12 cellular contexts compared by ENCODE assay signal in the genomic region with DNA sequence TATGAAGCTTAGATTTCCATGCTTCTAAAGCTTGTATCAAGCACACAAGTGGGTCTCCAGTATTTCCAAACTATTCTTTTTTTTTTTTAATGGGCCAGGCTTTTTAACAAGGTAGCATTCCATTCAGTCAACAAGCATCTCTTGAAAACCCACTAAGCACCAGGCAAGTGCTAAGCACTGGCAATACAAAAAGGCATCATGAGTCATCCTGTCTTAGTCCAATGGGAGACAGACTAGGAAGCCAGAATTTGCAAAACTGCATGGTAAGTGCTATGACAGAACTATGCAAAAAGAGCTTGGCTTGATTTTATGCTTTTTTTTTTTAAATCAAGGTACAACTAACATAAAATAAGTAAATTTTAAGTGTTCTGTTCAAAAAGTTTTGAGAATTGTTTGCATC.
DNase-seq lines count a peak whose midpoint lies in the region; ATAC-seq and TF ChIP-seq lines count a peak whose summit lies in the region.
"Had no signal": no experiment of that assay in that cellular context is flagged by ENCODE, and none has a peak within 500 bp of the region (broad histone marks: within the 10 kb centered on the region; RNA-seq: fewer than 3 reads in every experiment).

No MANE protein-coding gene starts in this region.

- H3K4me1 ChIP-seq in ACC112 (ENCODE audit: control insufficient read depth, insufficient read depth, low read length, unreplicated experiment) (peaks cover 83% of the 10 kb centered on the region), HCT116 (ENCODE audit: control insufficient read depth in 1 of 2, insufficient read depth in 2 of 2, low read length in 2 of 2) (peaks cover 95 to 96% of the 10 kb centered on the region in 2 experiments), OCI-LY7 (ENCODE audit: insufficient read depth, low read length, poor library complexity, severe bottlenecking) (no peaks in the 10 kb centered on the region)

- peaks cover 88% of the 10 kb centered on the region for H3K79me2 ChIP-seq in ACC112 (ENCODE audit: control insufficient read depth, insufficient read depth, low read length, unreplicated experiment)
- peaks cover 86% of the 10 kb centered on the region for H3K79me2 ChIP-seq in HCT116 (ENCODE audit: insufficient read depth, low read length)
- no peaks in the 10 kb centered on the region for H3K79me2 ChIP-seq in OCI-LY7 (ENCODE audit: insufficient read depth, low read depth, low read length)

- no peak for TF ChIP-seq POLR2A in HCT116 (IDR thresholded peaks at IDR 0.05; ENCODE audit: borderline replicate concordance, extremely low read depth, insufficient read depth, insufficient read length)

- POLR2A ChIA-PET in HCT116 (lab: Charles Lee) (interaction anchor here (1.8 kb wide), 1 partner anchor 19 kb away, joined by 10 read pairs; no protein-coding TSS in a partner anchor), OCI-LY7 (lab: Charles Lee) (interaction anchor here (0.5 to 1.6 kb wide), 3 partner anchors 8 to 119 kb away, joined by 3 to 5 read pairs (median 5); no protein-coding TSS in a partner anchor)

- RAD21 ChIA-PET in HCT116 (lab: Charles Lee; ENCODE audit: low non-redundant PET in 1 of 2, low total read pairs in 2 of 2, uncharacterized antibody in 2 of 2, unreplicated experiment in 2 of 2), result no interaction called here

- DNase-seq in HCT116 (ENCODE audit: low read depth, low spot score) (no peak), astrocyte of the hippocampus (ENCODE audit: low read depth, low spot score) (peak; percentile 81), iris pigment epithelial cell (ENCODE audit: low read depth) (peak; percentile 84), Calu3 (no peak), OCI-LY7 (ENCODE audit: low spot score) (no peak)
- no peak for DNase-seq in stimulated activated naive CD8-positive, alpha-beta T cell treated with anti-CD3 and anti-CD28 coated beads, Interleukin-15, amount 100 ng/mL, for 72 hours
- DNase-seq: activated CD4-positive, alpha-beta T cell treated with anti-CD3 and anti-CD28 coated beads for 48 hours; activated gamma-delta T cell; NCI-H2171 had no signal

- TF ChIP-seq CTCF in HCT116 (IDR thresholded peaks at IDR 0.05 in 2 of 3, conservative IDR thresholded peaks at IDR 0.05 in 1 of 3; ENCODE audit: borderline replicate concordance in 1 of 3, insufficient read depth in 1 of 3, low read depth in 2 of 3, low read length in 2 of 3) (no peak), Calu3 (IDR thresholded peaks at IDR 0.05; ENCODE audit: unreplicated experiment) (no peak), OCI-LY7 (conservative IDR thresholded peaks at IDR 0.05; ENCODE audit: low read length) (no peak)

- no peaks in the 10 kb centered on the region for H3K9me2 ChIP-seq in HCT116 (ENCODE audit: insufficient read depth)
- no peaks in the 10 kb centered on the region for H3K9me2 ChIP-seq in OCI-LY7 (ENCODE audit: insufficient read depth, low read length)

- peaks cover 10% of the 10 kb centered on the region for H3K27me3 Mint-ChIP-seq in stimulated activated naive CD8-positive, alpha-beta T cell treated with anti-CD3 and anti-CD28 coated beads, Interleukin-15, amount 100 ng/mL, for 72 hours
- no peaks in the 10 kb centered on the region for H3K27me3 Mint-ChIP-seq in Calu3 (ENCODE audit: unreplicated experiment)

- no peaks in the 10 kb centered on the region for H3K9me3 ChIP-seq in HCT116 (ENCODE audit: control insufficient read depth in 1 of 2, insufficient read depth in 1 of 2, low read depth in 1 of 2, low read length in 2 of 2)
- no peaks in the 10 kb centered on the region for H3K9me3 ChIP-seq in OCI-LY7 (ENCODE audit: low read length)

- H3K4me3 ChIP-seq in ACC112 (ENCODE audit: low read depth, low read length), result no peak overlapping the region
- H3K4me3 ChIP-seq in HCT116 (replicated peaks in 1 of 2; ENCODE audit: low read depth in 1 of 2, low read length in 2 of 2), result no peak overlapping the region
- H3K4me3 ChIP-seq in OCI-LY7 (ENCODE audit: low read depth, low read length, poor library complexity, severe bottlenecking), result no peak overlapping the region

- H3K27me3 ChIP-seq in ACC112 (ENCODE audit: insufficient read depth, low read length) (no peaks in the 10 kb centered on the region), HCT116 (ENCODE audit: insufficient read depth, low read length) (no peaks in the 10 kb centered on the region)

- intact Hi-C loops in HCT116 (cut with micrococcal nuclease) (no loop called here), Calu3 (cut with micrococcal nuclease; ENCODE audit: unreplicated experiment) (no loop called here), OCI-LY7 (cut with micrococcal nuclease; ENCODE audit: unreplicated experiment) (no loop called here)

- ATAC-seq in HCT116 (peak; percentile 30; the same call in 1 of the 2 replicates), HG02623 (IDR thresholded peaks at IDR 0.05; ENCODE audit: unreplicated experiment) (no peak)
- ATAC-seq in stimulated activated naive CD8-positive, alpha-beta T cell treated with anti-CD3 and anti-CD28 coated beads, Interleukin-15, amount 100 ng/mL, for 72 hours, result no peak

- CTCF ChIA-PET in HCT116 (lab: Charles Lee) (interaction anchor here (1.6 kb wide), 1 partner anchor 12 kb away, joined by 6 read pairs; no protein-coding TSS in a partner anchor), Calu3 (lab: Charles Lee) (interaction anchor here (0.6 to 1.0 kb wide), 4 partner anchors 23 to 115 kb away, joined by 3 to 4 read pairs (median 3); no protein-coding TSS in a partner anchor), OCI-LY7 (lab: Charles Lee; ENCODE audit: unreplicated experiment) (no interaction called here)

- H2AFZ ChIP-seq in ACC112 (ENCODE audit: low read length, unreplicated experiment), result no peak overlapping the region
- no peak overlapping the region for H2AFZ ChIP-seq in HCT116 (ENCODE audit: low read depth, low read length, poor library complexity, severe bottlenecking)
- H2AFZ ChIP-seq in OCI-LY7 (ENCODE audit: low read length), result no peak overlapping the region

- H4K20me1 ChIP-seq in HCT116 (ENCODE audit: insufficient read depth) (no peaks in the 10 kb centered on the region), OCI-LY7 (ENCODE audit: insufficient read depth, low read length) (no peaks in the 10 kb centered on the region)

- H3K36me3 Mint-ChIP-seq in Calu3 (ENCODE audit: insufficient read depth, unreplicated experiment), result peaks cover 10% of the 10 kb centered on the region

- H3K4me2 ChIP-seq in HCT116 (ENCODE audit: low read length), result peak overlapping the region; percentile 79
- no peak overlapping the region for H3K4me2 ChIP-seq in OCI-LY7 (ENCODE audit: low read length)

- no peak for TF ChIP-seq RAD21 in HCT116 (IDR thresholded peaks at IDR 0.05; ENCODE audit: low read depth)

- H3K27ac ChIP-seq in ACC112 (ENCODE audit: low read depth, low read length) (peak overlapping the region; percentile 41), HCT116 (ENCODE audit: low read depth, low read length) (peak overlapping the region; percentile 97), OCI-LY7 (ENCODE audit: low read depth, low read length, poor library complexity, severe bottlenecking) (no peak overlapping the region)
- H3K27ac ChIP-seq: C4-2B had no signal

- BruUV-seq in HCT116 (replicated peaks; lab: Mats Ljungman, UMichigan), result no TSS peak
- no TSS peak for BruUV-seq in Calu3 (replicated peaks; lab: Mats Ljungman, UMichigan)
- no TSS peak for BruUV-seq in OCI-LY7 (replicated peaks; lab: Mats Ljungman, UMichigan)

- no peaks in the 10 kb centered on the region for H3K9me3 Mint-ChIP-seq in stimulated activated naive CD8-positive, alpha-beta T cell treated with anti-CD3 and anti-CD28 coated beads, Interleukin-15, amount 100 ng/mL, for 72 hours
- no peaks in the 10 kb centered on the region for H3K9me3 Mint-ChIP-seq in Calu3 (ENCODE audit: low read depth, unreplicated experiment)

- peaks cover 9% of the 10 kb centered on the region for H3K4me1 Mint-ChIP-seq in stimulated activated naive CD8-positive, alpha-beta T cell treated with anti-CD3 and anti-CD28 coated beads, Interleukin-15, amount 100 ng/mL, for 72 hours
- peaks cover 78% of the 10 kb centered on the region for H3K4me1 Mint-ChIP-seq in Calu3 (ENCODE audit: low read depth, unreplicated experiment)

- H3K4me3 Mint-ChIP-seq in stimulated activated naive CD8-positive, alpha-beta T cell treated with anti-CD3 and anti-CD28 coated beads, Interleukin-15, amount 100 ng/mL, for 72 hours, result no peak overlapping the region
- H3K4me3 Mint-ChIP-seq in Calu3 (ENCODE audit: low read depth, unreplicated experiment), result no peak overlapping the region

- peak overlapping the region; percentile 16 for H3K9ac ChIP-seq in HCT116 (ENCODE audit: low read length)

- no peaks in the 10 kb centered on the region for H3K36me3 ChIP-seq in ACC112 (ENCODE audit: insufficient read depth, low read length)
- no peaks in the 10 kb centered on the region for H3K36me3 ChIP-seq in HCT116 (ENCODE audit: control insufficient read depth in 1 of 2, insufficient read depth in 2 of 2, low read length in 2 of 2)
- H3K36me3 ChIP-seq in OCI-LY7 (ENCODE audit: insufficient read depth, low read length), result no peaks in the 10 kb centered on the region

- no peak overlapping the region for H3K27ac Mint-ChIP-seq in stimulated activated naive CD8-positive, alpha-beta T cell treated with anti-CD3 and anti-CD28 coated beads, Interleukin-15, amount 100 ng/mL, for 72 hours
- no peak overlapping the region for H3K27ac Mint-ChIP-seq in Calu3 (ENCODE audit: unreplicated experiment)

TF ChIP-seq in HCT116, 20 proteins besides CTCF, POLR2A, EP300 and RAD21:
- TF ChIP-seq SP1 (IDR thresholded peaks at IDR 0.05; ENCODE audit: low read depth) (peak; percentile 7; the same call in 1 of the 2 replicates), ZFX (IDR thresholded peaks at IDR 0.05) (no peak), SRF (IDR thresholded peaks at IDR 0.05; ENCODE audit: low read depth) (peak; percentile 31; the same call in 1 of the 2 replicates), EZH2 (IDR thresholded peaks at IDR 0.05) (no peak), EGR1 (IDR thresholded peaks at IDR 0.05; ENCODE audit: low read depth) (no peak), TCF7L2 (IDR thresholded peaks at IDR 0.05; ENCODE audit: borderline replicate concordance, extremely low read depth, insufficient read depth, insufficient read length) (no peak), EZH2phosphoT487 (IDR thresholded peaks at IDR 0.05; ENCODE audit: borderline replicate concordance) (no peak), ELF1 (IDR thresholded peaks at IDR 0.05; ENCODE audit: borderline replicate concordance, low read depth) (no peak), SIN3A (IDR thresholded peaks at IDR 0.05; ENCODE audit: low read depth) (no peak), FOSL1 (IDR thresholded peaks at IDR 0.05; ENCODE audit: low read depth) (peak; percentile 60), CBX3 (IDR thresholded peaks at IDR 0.05; ENCODE audit: low read depth) (peak; percentile 50; the same call in 1 of the 2 replicates)
- TF ChIP-seq, protein P1, sequence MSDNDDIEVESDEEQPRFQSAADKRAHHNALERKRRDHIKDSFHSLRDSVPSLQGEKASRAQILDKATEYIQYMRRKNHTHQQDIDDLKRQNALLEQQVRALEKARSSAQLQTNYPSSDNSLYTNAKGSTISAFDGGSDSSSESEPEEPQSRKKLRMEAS (IDR thresholded peaks at IDR 0.05), result no peak

Comparison
In these comparisons a context has a peak if more than half of its experiments do, and no peak if none do; other contexts are left out.
1. DNase-seq: peak in astrocyte of the hippocampus (single experiment) and iris pigment epithelial cell (single experiment); none in HCT116 (single experiment), stimulated activated naive CD8-positive, alpha-beta T cell treated with anti-CD3 and anti-CD28 coated beads, Interleukin-15, amount 100 ng/mL, for 72 hours (0 of 2), Calu3 (single experiment) and OCI-LY7 (single experiment).